Comparison of ENCODE assay signal across 11 cellular contexts in the genomic region with DNA sequence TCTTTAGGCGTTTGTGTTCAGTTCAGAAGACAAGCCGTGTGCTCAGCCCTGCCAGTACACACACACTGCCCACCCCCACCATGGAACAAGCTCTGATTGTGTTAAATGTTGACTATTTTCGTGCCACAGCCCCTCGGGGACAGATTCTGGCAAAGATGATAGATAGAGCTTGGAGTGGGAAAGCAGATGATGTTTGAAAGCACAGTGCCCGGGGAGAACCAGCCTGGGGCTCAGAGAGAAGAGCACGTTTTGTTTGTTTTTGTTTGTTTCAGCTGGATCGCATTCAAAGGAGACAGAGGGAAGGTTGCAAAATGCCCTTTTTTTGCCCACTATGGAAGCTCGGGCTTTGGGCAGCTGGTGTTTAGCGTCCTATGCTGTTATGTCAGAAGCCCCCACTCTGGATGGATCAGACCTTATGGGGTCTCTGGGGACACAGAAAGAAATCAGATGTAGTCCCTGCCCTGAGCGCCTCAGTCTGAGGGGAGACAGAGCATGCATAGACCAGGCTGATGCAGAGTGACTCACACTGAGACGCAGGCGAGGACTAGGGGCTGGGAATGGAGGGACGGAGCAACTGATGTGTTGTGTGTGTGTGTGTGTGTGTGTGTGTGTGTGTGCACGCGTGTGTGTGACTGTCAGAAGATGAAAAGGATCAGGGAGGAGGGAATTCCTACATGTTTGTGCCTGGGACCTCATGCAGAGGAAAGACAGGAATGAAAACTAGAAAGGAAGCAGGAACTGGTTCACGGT.
A peak's percentile ranks its signal among the peaks of the same experiment; 100 is the strongest.
DNase-seq lines count a peak whose midpoint lies in the region; ATAC-seq and TF ChIP-seq lines count a peak whose summit lies in the region.
"Had no signal": no experiment of that assay in that cellular context is flagged by ENCODE, and none has a peak within 500 bp of the region (broad histone marks: within the 10 kb centered on the region; RNA-seq: fewer than 3 reads in every experiment).

No MANE protein-coding gene starts in this region.

- H3K27ac ChIP-seq in neuronal stem cell (replicated peaks; ENCODE audit: low read length) (no peak overlapping the region), gastrocnemius medialis (no peak overlapping the region)

- intact Hi-C loops in gastrocnemius medialis (cut with DNase I; ENCODE audit: low total_unique reads), result no loop called here

- H3K9me3 ChIP-seq in neuronal stem cell (replicated peaks in 1 of 2; ENCODE audit: control insufficient read depth in 2 of 2, insufficient read depth in 1 of 2, low read depth in 1 of 2, low read length in 2 of 2) (no peaks in the 10 kb centered on the region), gastrocnemius medialis (no peaks in the 10 kb centered on the region)

- in situ Hi-C loops in gastrocnemius medialis (cut with MboI; ENCODE audit: low sequenced_read_pairs in 4 of 4), result loop anchor here in 1 of 4 donors (25.0 kb wide), 1 partner anchor 90 kb away; no protein-coding TSS in a partner anchor

- H4K8ac ChIP-seq in neuronal stem cell (ENCODE audit: low read depth, low read length), result no peak overlapping the region

- H3K27me3 Mint-ChIP-seq in endothelial cell (ENCODE audit: unreplicated experiment), result peaks cover 13% of the 10 kb centered on the region

- H3K27me3 ChIP-seq in neuronal stem cell (ENCODE audit: control insufficient read depth in 3 of 3, insufficient read depth in 3 of 3, low read depth in 1 of 3, low read length in 3 of 3) (no peaks in the 10 kb centered on the region), gastrocnemius medialis (peaks cover 0 to 4% (median 0%) of the 10 kb centered on the region in 3 donors)

- no peak for ATAC-seq in HG02970 (IDR thresholded peaks at IDR 0.05; ENCODE audit: low FRiP score, unreplicated experiment)
- no peak for ATAC-seq in gastrocnemius medialis
- no peak for ATAC-seq in HG03159 (IDR thresholded peaks at IDR 0.05; ENCODE audit: unreplicated experiment)
- ATAC-seq: activated CD4-positive, CD25-positive, alpha-beta regulatory T cell treated with anti-CD3 and anti-CD28 coated beads, Interleukin-2, amount 50 U/mL, for 24 hours had no signal

- H4K91ac ChIP-seq in neuronal stem cell (ENCODE audit: low read depth, low read length, poor library complexity), result no peak overlapping the region

- H3K23ac ChIP-seq in neuronal stem cell (ENCODE audit: low read depth, low read length, poor library complexity), result no peak overlapping the region

- H3K4me1 ChIP-seq in neuronal stem cell (ENCODE audit: control insufficient read depth in 2 of 2, insufficient read depth in 1 of 2, low read depth in 1 of 2, low read length in 2 of 2) (peaks cover 4 to 6% of the 10 kb centered on the region in 2 donors), gastrocnemius medialis (no peaks in the 10 kb centered on the region)

- no peak overlapping the region for H3K9ac ChIP-seq in neuronal stem cell (ENCODE audit: low read depth, low read length, poor library complexity)

- H3K4me2 ChIP-seq in neuronal stem cell (ENCODE audit: insufficient read depth, low read length, poor library complexity, severe bottlenecking), result no peak overlapping the region

- H2BK12ac ChIP-seq in neuronal stem cell (ENCODE audit: low read length), result no peak overlapping the region

- H3K18ac ChIP-seq in neuronal stem cell (ENCODE audit: low read length), result peak overlapping the region; percentile 24

- no peak overlapping the region for H3K14ac ChIP-seq in neuronal stem cell (ENCODE audit: low read length)

- H3K79me1 ChIP-seq in neuronal stem cell (ENCODE audit: low read depth, low read length), result no peaks in the 10 kb centered on the region

- H3K4me3 ChIP-seq in neuronal stem cell (ENCODE audit: low read length in 2 of 2) (no peak overlapping the region), gastrocnemius medialis (no peak overlapping the region)

- peak overlapping the region; percentile 78 for H3K27ac Mint-ChIP-seq in endothelial cell (ENCODE audit: unreplicated experiment)
- H3K27ac Mint-ChIP-seq: activated naive CD4-positive, alpha-beta T cell treated with anti-CD3 and anti-CD28 coated beads, Interleukin-2, amount 50 U/mL, for 24 hours had no signal

- TF ChIP-seq POLR2A in gastrocnemius medialis (IDR thresholded peaks at IDR 0.05), result no peak

- H3K9me3 Mint-ChIP-seq in endothelial cell (ENCODE audit: unreplicated experiment), result no peaks in the 10 kb centered on the region
- H3K9me3 Mint-ChIP-seq: activated naive CD4-positive, alpha-beta T cell treated with anti-CD3 and anti-CD28 coated beads, Interleukin-2, amount 50 U/mL, for 24 hours had no signal

- no peak overlapping the region for H2AK5ac ChIP-seq in neuronal stem cell (ENCODE audit: low read depth, low read length)

- H3K4ac ChIP-seq in neuronal stem cell (ENCODE audit: low read length), result no peak overlapping the region

- H2AFZ ChIP-seq in neuronal stem cell (ENCODE audit: low read length), result peak overlapping the region; percentile 67

- H3K4me3 Mint-ChIP-seq in endothelial cell (ENCODE audit: unreplicated experiment), result no peak overlapping the region
- H3K4me3 Mint-ChIP-seq: activated naive CD4-positive, alpha-beta T cell treated with anti-CD3 and anti-CD28 coated beads, Interleukin-2, amount 50 U/mL, for 24 hours had no signal

- no peak overlapping the region for H2BK5ac ChIP-seq in neuronal stem cell (ENCODE audit: low read length)

- WGBS in neuronal stem cell (ENCODE audit: extremely low coverage in 2 of 2, insufficient read length in 2 of 2, insufficient replicate concordance in 1 of 2), 2 donors, result no CpG with 5 or more reads among the region's 16 CpGs

- H2BK120ac ChIP-seq in neuronal stem cell (ENCODE audit: low read depth, low read length), result no peak overlapping the region

- H3K36me3 Mint-ChIP-seq in endothelial cell (ENCODE audit: low read depth, unreplicated experiment), result no peaks in the 10 kb centered on the region
- H3K36me3 Mint-ChIP-seq: activated naive CD4-positive, alpha-beta T cell treated with anti-CD3 and anti-CD28 coated beads, Interleukin-2, amount 50 U/mL, for 24 hours had no signal

- H3K36me3 ChIP-seq in neuronal stem cell (replicated peaks in 1 of 2; ENCODE audit: control insufficient read depth in 2 of 2, insufficient read depth in 2 of 2, low read length in 2 of 2) (no peaks in the 10 kb centered on the region), gastrocnemius medialis (no peaks in the 10 kb centered on the region)

- no peak overlapping the region for H2BK15ac ChIP-seq in neuronal stem cell (ENCODE audit: low read length)

- TF ChIP-seq CTCF in endothelial cell (IDR thresholded peaks at IDR 0.05; ENCODE audit: unreplicated experiment) (no peak), gastrocnemius medialis (IDR thresholded peaks at IDR 0.05 in 4 of 5, conservative IDR thresholded peaks at IDR 0.05 in 1 of 5) (no peak)

- peak; percentile 68 for DNase-seq in EH (ENCODE audit: low read depth)
- peak; percentile 27 for DNase-seq in NCI-H2227 treated with DMSO at 0.1 percent for 48 hours (lab: John Stamatoyannopoulos, UW)
- no peak for DNase-seq in endothelial cell (ENCODE audit: low spot score)
- DNase-seq in neuronal stem cell (ENCODE audit: low spot score), result no peak
- no peak for DNase-seq in gastrocnemius medialis
- no peak for DNase-seq in stimulated activated CD4-positive, alpha-beta T cell treated with anti-CD3 and anti-CD28 coated beads, Interleukin-4, amount 100 ng/mL, for 4 hours
- DNase-seq: OCI-M1 had no signal

- H3K4me1 Mint-ChIP-seq in endothelial cell (ENCODE audit: unreplicated experiment), result peaks cover 41% of the 10 kb centered on the region
- H3K4me1 Mint-ChIP-seq: activated naive CD4-positive, alpha-beta T cell treated with anti-CD3 and anti-CD28 coated beads, Interleukin-2, amount 50 U/mL, for 24 hours had no signal

Comparison
In these comparisons a context has a peak if more than half of its experiments do, and no peak if none do; other contexts are left out.
1. DNase-seq: peak in EH (single experiment) and NCI-H2227 treated with DMSO at 0.1 percent for 48 hours (single experiment); none in endothelial cell (single experiment), neuronal stem cell (single experiment), gastrocnemius medialis (0 of 2) and stimulated activated CD4-positive, alpha-beta T cell treated with anti-CD3 and anti-CD28 coated beads, Interleukin-4, amount 100 ng/mL, for 4 hours (0 of 2).